ENCODE assay signal across 30 cellular contexts in genomic region chr3:33926998-33927605, GRCh38.
"Had no signal": no experiment of that assay in that cellular context is flagged by ENCODE, and none has a peak within 500 bp of the region (broad histone marks: within the 10 kb centered on the region; RNA-seq: fewer than 3 reads in every experiment).

No MANE protein-coding gene starts in this region.

- H3K27ac ChIP-seq: KMS-11, PC-9, RWPE1, WERI-Rb-1 had no signal

- H3K4me1 Mint-ChIP-seq: activated CD4-positive, alpha-beta memory T cell treated with anti-CD3 and anti-CD28 coated beads, Interleukin-2, amount 10 ng/mL, durations not matched to agents 7 days and 5 days; activated CD8-positive, alpha-beta memory T cell treated with anti-CD3 and anti-CD28 coated beads, Interleukin-2, amount 10 ng/mL, durations not matched to agents 7 days and 5 days; activated naive CD4-positive, alpha-beta T cell treated with anti-CD3 and anti-CD28 coated beads, Interleukin-2, amount 10 ng/mL, durations not matched to agents 7 days and 5 days; activated naive CD8-positive, alpha-beta T cell treated with anti-CD3 and anti-CD28 coated beads, Interleukin-2, amount 50 U/mL, for 24 hours had no signal

- H3K27ac Mint-ChIP-seq: activated CD4-positive, alpha-beta memory T cell treated with anti-CD3 and anti-CD28 coated beads, Interleukin-2, amount 10 ng/mL, durations not matched to agents 7 days and 5 days; activated CD8-positive, alpha-beta memory T cell treated with anti-CD3 and anti-CD28 coated beads, Interleukin-2, amount 10 ng/mL, durations not matched to agents 7 days and 5 days; activated naive CD4-positive, alpha-beta T cell treated with anti-CD3 and anti-CD28 coated beads, Interleukin-2, amount 10 ng/mL, durations not matched to agents 7 days and 5 days; activated naive CD8-positive, alpha-beta T cell; activated naive CD8-positive, alpha-beta T cell treated with anti-CD3 and anti-CD28 coated beads, Interleukin-2, amount 50 U/mL, for 24 hours had no signal

- H3K4me3 ChIP-seq: PC-9 had no signal

- H3K36me3 Mint-ChIP-seq: activated CD8-positive, alpha-beta memory T cell treated with anti-CD3 and anti-CD28 coated beads, Interleukin-2, amount 10 ng/mL, durations not matched to agents 7 days and 5 days; activated naive CD4-positive, alpha-beta T cell treated with anti-CD3 and anti-CD28 coated beads, Interleukin-2, amount 10 ng/mL, durations not matched to agents 7 days and 5 days; activated naive CD8-positive, alpha-beta T cell; brain had no signal

- H3K4me3 Mint-ChIP-seq: activated CD4-positive, alpha-beta memory T cell treated with anti-CD3 and anti-CD28 coated beads, Interleukin-2, amount 10 ng/mL, durations not matched to agents 7 days and 5 days; activated CD8-positive, alpha-beta memory T cell treated with anti-CD3 and anti-CD28 coated beads, Interleukin-2, amount 10 ng/mL, durations not matched to agents 7 days and 5 days; activated naive CD4-positive, alpha-beta T cell treated with anti-CD3 and anti-CD28 coated beads, Interleukin-2, amount 10 ng/mL, durations not matched to agents 7 days and 5 days; activated naive CD8-positive, alpha-beta T cell; activated naive CD8-positive, alpha-beta T cell treated with anti-CD3 and anti-CD28 coated beads, Interleukin-2, amount 50 U/mL, for 24 hours; brain had no signal

- DNase-seq: activated CD4-positive, alpha-beta memory T cell treated with anti-CD3 and anti-CD28 coated beads, Interleukin-2, amount 10 ng/mL, durations not matched to agents 7 days and 5 days; activated CD4-positive, alpha-beta T cell treated with anti-CD3 and anti-CD28 coated beads for 1 hour; activated CD4-positive, alpha-beta T cell treated with anti-CD3 and anti-CD28 coated beads for 48 hours; activated CD4-positive, CD25-positive, alpha-beta regulatory T cell; activated CD8-positive, alpha-beta memory T cell treated with anti-CD3 and anti-CD28 coated beads for 24 hours; activated CD8-positive, alpha-beta memory T cell treated with anti-CD3 and anti-CD28 coated beads, Interleukin-2, amount 10 ng/mL, durations not matched to agents 7 days and 5 days; activated CD8-positive, alpha-beta memory T cell treated with anti-CD3 and anti-CD28 coated beads, Interleukin-2, amount 50 U/mL, for 48 hours; activated effector memory CD4-positive, alpha-beta T cell treated with Interleukin-2 at 50 U/mL for 16 hours; activated naive CD4-positive, alpha-beta T cell treated with anti-CD3 and anti-CD28 coated beads, Interleukin-2, amount 10 ng/mL, durations not matched to agents 7 days and 5 days; activated naive CD8-positive, alpha-beta T cell treated with anti-CD3 and anti-CD28 coated beads, Interleukin-2, amount 50 U/mL, for 24 hours; activated T-cell treated with anti-CD3 and anti-CD28 coated beads, Interleukin-2, amount 50 U/mL, for 48 hours; caudate nucleus; cerebellar nuclear complex; NCI-H1105; NCI-H1417 treated with DMSO at 0.1 percent for 48 hours; NCI-H187 treated with DMSO at 0.1 percent for 48 hours; NCI-H2081; NCI-H226; NCI-H524 treated with DMSO at 0.1 percent for 48 hours; PC-9; SIG-M5; SW 1271; T-helper 1 cell; T-helper 2 cell; T-helper 9 cell; WERI-Rb-1 had no signal

- H3K27me3 Mint-ChIP-seq: activated CD4-positive, alpha-beta memory T cell treated with anti-CD3 and anti-CD28 coated beads, Interleukin-2, amount 10 ng/mL, durations not matched to agents 7 days and 5 days; activated naive CD4-positive, alpha-beta T cell treated with anti-CD3 and anti-CD28 coated beads, Interleukin-2, amount 10 ng/mL, durations not matched to agents 7 days and 5 days had no signal

- H3K9me3 Mint-ChIP-seq: activated CD4-positive, alpha-beta memory T cell treated with anti-CD3 and anti-CD28 coated beads, Interleukin-2, amount 10 ng/mL, durations not matched to agents 7 days and 5 days; activated naive CD4-positive, alpha-beta T cell treated with anti-CD3 and anti-CD28 coated beads, Interleukin-2, amount 10 ng/mL, durations not matched to agents 7 days and 5 days; activated naive CD8-positive, alpha-beta T cell treated with anti-CD3 and anti-CD28 coated beads, Interleukin-2, amount 50 U/mL, for 24 hours had no signal

- H3K36me3 ChIP-seq: WERI-Rb-1 had no signal

- H3K9ac ChIP-seq: KMS-11 had no signal
